ENCODE assay signal across 23 cellular contexts in genomic region chr18:35777042-35777441, GRCh38.
A peak's percentile ranks its signal among the peaks of the same experiment; 100 is the strongest.
DNase-seq lines count a peak whose midpoint lies in the region; ATAC-seq, FAIRE-seq and TF ChIP-seq lines count a peak whose summit lies in the region.
"Had no signal": no experiment of that assay in that cellular context is flagged by ENCODE, and none has a peak within 500 bp of the region (broad histone marks: within the 10 kb centered on the region; RNA-seq: fewer than 3 reads in every experiment).

No MANE protein-coding gene starts in this region.

- POLR2A ChIA-PET in K562 (lab: Yijun Ruan, JAX), result no interaction called here

- H3K79me2 ChIP-seq in K562 (ENCODE audit: control insufficient read depth, insufficient read depth, low read length), result no peaks in the 10 kb centered on the region

- H4K20me1 ChIP-seq in K562 (replicated peaks; ENCODE audit: control insufficient read depth, insufficient read depth, low read length), result peaks cover 3% of the 10 kb centered on the region; the same call in 1 of the 2 replicates

- 0% methylated on average over 4 of the region's 4 CpGs for WGBS in K562 (ENCODE audit: insufficient coverage, low coverage, missing lambda C conversion rate)

- CTCF ChIA-PET in K562 (lab: Yijun Ruan, JAX; ENCODE audit: low intra/inter-chr PET ratio), result interaction anchor here (1.1 kb wide), 1 partner anchor 115 kb away, joined by 3 read pairs; no protein-coding TSS in a partner anchor

- no peak for FAIRE-seq in K562 (lab: Jason Lieb, UNC)
- FAIRE-seq: kidney, TTC549 had no signal

- H3K27me3 ChIP-seq in K562 (ENCODE audit: control insufficient read depth in 2 of 2, insufficient read depth in 2 of 2, low read length in 2 of 2), result peaks cover 2 to 10% of the 10 kb centered on the region in 2 experiments; a peak in 2 of 5 replicates
- H3K27me3 ChIP-seq: esophagus squamous epithelium, transverse colon had no signal

- peak; percentile 60 for DNase-seq in COLO668 (lab: John Stamatoyannopoulos, UW; ENCODE audit: unreplicated experiment)
- DNase-seq in GM12865 (ENCODE audit: low read depth), result peak; percentile 9
- peak; percentile 20 for DNase-seq in LoVo (ENCODE audit: low spot score)
- peak; percentile 17 to 28 (median 26) for DNase-seq in K562 (ENCODE audit: extremely low read depth in 1 of 4, low spot score in 3 of 4)
- DNase-seq in NCI-H2227 (lab: John Stamatoyannopoulos, UW; ENCODE audit: unreplicated experiment), result no peak
- no peak for DNase-seq in midbrain (lab: John Stamatoyannopoulos, UW)
- DNase-seq: activated naive CD8-positive, alpha-beta T cell treated with anti-CD3 and anti-CD28 coated beads, Interleukin-2, amount 10 ng/mL, durations not matched to agents 7 days and 5 days; activated T-cell treated with anti-CD3 and anti-CD28 coated beads, Interleukin-2, amount 50 U/mL, for 24 hours; dorsolateral prefrontal cortex; esophagus squamous epithelium; GOT3; heart left ventricle; kidney; NCI-H2081; nephron progenitor cell; transverse colon had no signal

- in situ Hi-C loops in K562 (cut with MboI), result no loop called here

- H3K36me3 ChIP-seq in K562 (ENCODE audit: control insufficient read depth, insufficient read depth, low read length), result no peaks in the 10 kb centered on the region
- H3K36me3 ChIP-seq: esophagus squamous epithelium, heart left ventricle, prostate gland, transverse colon had no signal

- peak; percentile 32 for TF ChIP-seq CTCF in GM12865 (IDR thresholded peaks at IDR 0.05; ENCODE audit: insufficient read depth, low read depth, low read length, missing control alignments)
- TF ChIP-seq CTCF in K562 (IDR thresholded peaks at IDR 0.05 in 2 of 3, conservative IDR thresholded peaks at IDR 0.05 in 1 of 3; ENCODE audit: insufficient read depth in 2 of 3, low read depth in 1 of 3, low read length in 3 of 3), result peak; percentile 44 to 55 (median 50); a peak in 5 of 6 replicates

- no peak overlapping the region for H3K27ac ChIP-seq in K562 (ENCODE audit: extremely low read depth, low read depth, low read length)
- H3K27ac ChIP-seq: dorsolateral prefrontal cortex, esophagus squamous epithelium, heart left ventricle, prostate gland, SK-N-MC, transverse colon had no signal

- TF ChIP-seq EP300 in K562 (IDR thresholded peaks at IDR 0.05; ENCODE audit: low read length), result no peak

- intact Hi-C loops in K562 (cut with micrococcal nuclease), result no loop called here

- no peak for TF ChIP-seq POLR2A in K562 (conservative IDR thresholded peaks at IDR 0.05)

- peak; percentile 81 for ATAC-seq in K562
- no peak for ATAC-seq in GM21717 (IDR thresholded peaks at IDR 0.05; ENCODE audit: unreplicated experiment)
- ATAC-seq in HG02938 (IDR thresholded peaks at IDR 0.05; ENCODE audit: unreplicated experiment), result no peak
- ATAC-seq: stimulated activated memory B cell treated with anti-CD40 and anti-IgM and Interleukin-4, amounts not matched to agents 10 μg/mL and 1 μg/mL and 100 μg/mL, for 72 hours had no signal

- peak in 1 of 2 experiments; percentile 31; a peak in 2 of 4 replicates for TF ChIP-seq RAD21 in K562 (CRISPR knock-in tag; conservative IDR thresholded peaks at IDR 0.05 in 1 of 2, IDR thresholded peaks at IDR 0.05 in 1 of 2)

- H3K4me3 ChIP-seq in GM12865 (ENCODE audit: low read depth, low read length), result no peak overlapping the region
- no peak overlapping the region for H3K4me3 ChIP-seq in K562
- H3K4me3 ChIP-seq: dorsolateral prefrontal cortex, esophagus squamous epithelium, heart left ventricle, prostate gland, SK-N-MC, smooth muscle cell, transverse colon had no signal

- BruUV-seq in K562 (replicated peaks; lab: Mats Ljungman, UMichigan), result no TSS peak

- no peaks in the 10 kb centered on the region for H3K4me1 ChIP-seq in K562 (replicated peaks in 1 of 2; ENCODE audit: control insufficient read depth in 2 of 2, insufficient read depth in 2 of 2, low read length in 2 of 2)
- H3K4me1 ChIP-seq: esophagus squamous epithelium, prostate gland, transverse colon had no signal

- no peaks in the 10 kb centered on the region for H3K9me3 ChIP-seq in K562 (replicated peaks; ENCODE audit: control insufficient read depth, insufficient read depth, low read depth, low read length)
- H3K9me3 ChIP-seq: esophagus squamous epithelium, heart left ventricle, prostate gland, transverse colon had no signal

- H3K9me1 ChIP-seq in K562 (ENCODE audit: control insufficient read depth, insufficient read depth, low read length), result no peaks in the 10 kb centered on the region

- H2AFZ ChIP-seq in K562 (ENCODE audit: low read depth, low read length), result no peak overlapping the region

- no peak overlapping the region for H3K9ac ChIP-seq in K562 (ENCODE audit: insufficient read depth in 1 of 2, low read depth in 2 of 2, low read length in 2 of 2)

- no peak overlapping the region for H3K4me2 ChIP-seq in K562 (ENCODE audit: insufficient read depth, low read length)
- H3K4me2 ChIP-seq: smooth muscle cell had no signal

TF ChIP-seq in K562, 482 proteins besides CTCF, POLR2A, EP300 and RAD21:
- TF ChIP-seq RBBP5 (IDR thresholded peaks at IDR 0.05; ENCODE audit: borderline replicate concordance, insufficient read depth, low read length, poor library complexity, severe bottlenecking) (no peak), SMC3 (conservative IDR thresholded peaks at IDR 0.05; ENCODE audit: insufficient read depth, low read depth, low read length) (peak; percentile 34; the same call in 1 of the 2 replicates)

Comparison
In these comparisons a context has a peak if more than half of its experiments do, and no peak if none do; other contexts are left out.
1. DNase-seq: peak in COLO668 (single experiment), GM12865 (single experiment), LoVo (single experiment) and K562 (4 of 4); none in NCI-H2227 (single experiment) and midbrain (single experiment).